ENCODE assay signal across 1 cellular context in genomic region chr7:158472631-158473030, GRCh38.
TF ChIP-seq lines count a peak whose summit lies in the region.

No MANE protein-coding gene starts in this region.

TF ChIP-seq in H1, 55 proteins besides CTCF, POLR2A, EP300 and RAD21 (continued from another document):
- no peak for TF ChIP-seq E2F6 (IDR thresholded peaks at IDR 0.05)
- no peak for TF ChIP-seq TBP (IDR thresholded peaks at IDR 0.05; ENCODE audit: low read depth, low read length)
- TF ChIP-seq RFX5 (IDR thresholded peaks at IDR 0.05; ENCODE audit: borderline replicate concordance, low read depth, low read length), result no peak
- TF ChIP-seq JUN (IDR thresholded peaks at IDR 0.05; ENCODE audit: low read depth, low read length), result no peak
- TF ChIP-seq PHF8 (conservative IDR thresholded peaks at IDR 0.05; ENCODE audit: low read depth, low read length), result no peak
